ENCODE assay signal across 8 cellular contexts in genomic region chr4:38529189-38530115, GRCh38.
DNase-seq lines count a peak whose midpoint lies in the region; ATAC-seq and TF ChIP-seq lines count a peak whose summit lies in the region.

No MANE protein-coding gene starts in this region.

- no peak overlapping the region for H2AK5ac ChIP-seq in trophoblast cell (ENCODE audit: low read length)

- H2BK12ac ChIP-seq in trophoblast cell (ENCODE audit: low read length) = no peak overlapping the region

- no peaks in the 10 kb centered on the region for H3K36me3 Mint-ChIP-seq in CD4-positive, alpha-beta T cell (ENCODE audit: low read depth)
- no peaks in the 10 kb centered on the region for H3K36me3 Mint-ChIP-seq in activated B cell treated with CpG ODN at 0.5 μM for 24 hours (ENCODE audit: low read depth)
- no peaks in the 10 kb centered on the region for H3K36me3 Mint-ChIP-seq in endodermal cell (ENCODE audit: low read depth)

- H3K79me2 ChIP-seq in trophoblast cell (ENCODE audit: control insufficient read depth, insufficient read depth, low read length, poor library complexity) = no peaks in the 10 kb centered on the region

- peaks cover 51% of the 10 kb centered on the region for H3K4me1 Mint-ChIP-seq in CD4-positive, alpha-beta T cell (ENCODE audit: low read depth)
- H3K4me1 Mint-ChIP-seq in activated B cell treated with CpG ODN at 0.5 μM for 24 hours (peaks cover 13% of the 10 kb centered on the region), endodermal cell (no peaks in the 10 kb centered on the region)

- H3K4me1 ChIP-seq in endodermal cell (ENCODE audit: control insufficient read depth, insufficient read depth, low read length) = no peaks in the 10 kb centered on the region
- H3K4me1 ChIP-seq in trophoblast cell (ENCODE audit: control insufficient read depth in 1 of 2, insufficient read depth in 2 of 2, low read length in 2 of 2) = no peaks in the 10 kb centered on the region
- H3K4me1 ChIP-seq in foreskin keratinocyte = peaks cover under 1% of the 10 kb centered on the region

- H3K4me3 Mint-ChIP-seq in CD4-positive, alpha-beta T cell = peak overlapping the region; percentile 72
- H3K4me3 Mint-ChIP-seq in activated B cell treated with CpG ODN at 0.5 μM for 24 hours = peak overlapping the region; percentile 2
- H3K4me3 Mint-ChIP-seq in endodermal cell = no peak overlapping the region

- peak; percentile 88 for ATAC-seq in CD4-positive, alpha-beta T cell (ENCODE audit: poor library complexity)
- ATAC-seq in GM19395 (IDR thresholded peaks at IDR 0.05; ENCODE audit: unreplicated experiment) (peak; percentile 78), activated B cell treated with CpG ODN at 0.5 μM for 24 hours (ENCODE audit: low read depth) (peak; percentile 75), foreskin keratinocyte (no peak)

- H4K91ac ChIP-seq in trophoblast cell (ENCODE audit: low read depth, low read length) = no peak overlapping the region

- 93% methylated on average over 11 to 15 of the region's 15 CpGs for WGBS in endodermal cell (ENCODE audit: insufficient coverage in 1 of 2, insufficient read length in 1 of 2), 2 experiments
- no CpG with 5 or more reads among the region's 15 CpGs for WGBS in trophoblast cell (ENCODE audit: extremely low coverage, insufficient coverage, insufficient read length)

- H3K4ac ChIP-seq in trophoblast cell (ENCODE audit: low read depth, low read length) = no peak overlapping the region

- H3K14ac ChIP-seq in trophoblast cell (ENCODE audit: low read length) = no peak overlapping the region

- H3K9ac ChIP-seq in endodermal cell (ENCODE audit: extremely low read depth, low read length, poor library complexity, severe bottlenecking) (no peak overlapping the region), trophoblast cell (ENCODE audit: low read length) (no peak overlapping the region)

- TF ChIP-seq CTCF in CD4-positive, alpha-beta T cell (IDR thresholded peaks at IDR 0.05) = no peak
- TF ChIP-seq CTCF in activated B cell treated with CpG ODN at 0.5 μM for 24 hours (IDR thresholded peaks at IDR 0.05) (no peak), endodermal cell (conservative IDR thresholded peaks at IDR 0.05) (no peak), foreskin keratinocyte (conservative IDR thresholded peaks at IDR 0.05) (no peak), brain microvascular endothelial cell (IDR thresholded peaks at IDR 0.05; ENCODE audit: low read depth, low read length, missing control alignments) (no peak)

- POLR2A ChIA-PET in CD4-positive, alpha-beta T cell (lab: Charles Lee) = interaction anchor here (0.6 to 2.7 kb wide), 10 partner anchors 10 to 307 kb away, joined by 3 to 20 read pairs (median 3); no protein-coding TSS in a partner anchor
- POLR2A ChIA-PET in activated B cell treated with CpG ODN at 0.5 μM for 24 hours (lab: Charles Lee) = no interaction called here

- no peak overlapping the region for H3K27ac ChIP-seq in CD4-positive, alpha-beta T cell (ENCODE audit: low read depth, low read length)
- H3K27ac ChIP-seq in endodermal cell (ENCODE audit: low read depth, low read length) (no peak overlapping the region), trophoblast cell (ENCODE audit: low read depth, low read length) (no peak overlapping the region), foreskin keratinocyte (no peak overlapping the region), brain microvascular endothelial cell (no peak overlapping the region)

- H3K27me3 ChIP-seq in CD4-positive, alpha-beta T cell (ENCODE audit: control insufficient read depth, insufficient read depth, low read length) = no peaks in the 10 kb centered on the region
- H3K27me3 ChIP-seq in endodermal cell (ENCODE audit: control insufficient read depth, insufficient read depth, low read length, poor library complexity, severe bottlenecking) (no peaks in the 10 kb centered on the region), trophoblast cell (ENCODE audit: insufficient read depth, low read length) (no peaks in the 10 kb centered on the region), foreskin keratinocyte (no peaks in the 10 kb centered on the region), brain microvascular endothelial cell (replicated peaks) (no peaks in the 10 kb centered on the region)

- H3K27ac Mint-ChIP-seq in CD4-positive, alpha-beta T cell = peak overlapping the region; percentile 78
- peak overlapping the region; percentile 66 for H3K27ac Mint-ChIP-seq in activated B cell treated with CpG ODN at 0.5 μM for 24 hours
- H3K27ac Mint-ChIP-seq in endodermal cell = no peak overlapping the region

- DNase-seq in CD4-positive, alpha-beta T cell = peak in 9 of 10 experiments; percentile 12 to 41 (median 23)
- peak; percentile 21 for DNase-seq in activated B cell treated with CpG ODN at 0.5 μM for 24 hours
- peak; percentile 49 for DNase-seq in endodermal cell
- DNase-seq in trophoblast cell = peak; percentile 93
- no peak for DNase-seq in foreskin keratinocyte
- no peak for DNase-seq in brain microvascular endothelial cell

- CTCF ChIA-PET in CD4-positive, alpha-beta T cell (lab: Charles Lee) = interaction anchor here (1.0 kb wide), 2 partner anchors 14 to 350 kb away, joined by 3 read pairs; no protein-coding TSS in a partner anchor
- CTCF ChIA-PET in activated B cell treated with CpG ODN at 0.5 μM for 24 hours (lab: Charles Lee) = no interaction called here

- TF ChIP-seq RAD21 in Ishikawa (IDR thresholded peaks at IDR 0.05; ENCODE audit: low read depth) = no peak

- H3K9me3 Mint-ChIP-seq in CD4-positive, alpha-beta T cell = no peaks in the 10 kb centered on the region
- no peaks in the 10 kb centered on the region for H3K9me3 Mint-ChIP-seq in activated B cell treated with CpG ODN at 0.5 μM for 24 hours
- H3K9me3 Mint-ChIP-seq in endodermal cell = no peaks in the 10 kb centered on the region

- in situ Hi-C loops in brain microvascular endothelial cell (cut with HindIII; ENCODE audit: low pct_ligation_motif_present, low sequenced_read_pairs) = no loop called here

- peak overlapping the region; percentile 3 for H4K8ac ChIP-seq in trophoblast cell (ENCODE audit: low read depth, low read length)

- no peaks in the 10 kb centered on the region for H3K27me3 Mint-ChIP-seq in CD4-positive, alpha-beta T cell
- peaks cover 2% of the 10 kb centered on the region for H3K27me3 Mint-ChIP-seq in activated B cell treated with CpG ODN at 0.5 μM for 24 hours
- H3K27me3 Mint-ChIP-seq in endodermal cell (ENCODE audit: insufficient read depth) = no peaks in the 10 kb centered on the region

- no peaks in the 10 kb centered on the region for H3K79me1 ChIP-seq in trophoblast cell (ENCODE audit: low read length)

- no peaks in the 10 kb centered on the region for H3K9me3 ChIP-seq in CD4-positive, alpha-beta T cell (ENCODE audit: control insufficient read depth, low read length)
- H3K9me3 ChIP-seq in endodermal cell (ENCODE audit: control insufficient read depth, low read length) = no peaks in the 10 kb centered on the region
- no peaks in the 10 kb centered on the region for H3K9me3 ChIP-seq in trophoblast cell (ENCODE audit: insufficient read depth, low read depth, low read length)

- H2BK5ac ChIP-seq in trophoblast cell (ENCODE audit: low read depth, low read length, poor library complexity) = no peak overlapping the region

- no peak overlapping the region for H2AFZ ChIP-seq in trophoblast cell (ENCODE audit: insufficient read depth, low read length, poor library complexity)

- no peaks in the 10 kb centered on the region for H3K36me3 ChIP-seq in endodermal cell (ENCODE audit: control insufficient read depth, insufficient read depth, low read length)
- no peaks in the 10 kb centered on the region for H3K36me3 ChIP-seq in trophoblast cell (ENCODE audit: control insufficient read depth in 1 of 2, insufficient read depth in 2 of 2, low read length in 2 of 2)
- no peaks in the 10 kb centered on the region for H3K36me3 ChIP-seq in brain microvascular endothelial cell (replicated peaks)

- TF ChIP-seq EP300 in Ishikawa (IDR thresholded peaks at IDR 0.05; ENCODE audit: borderline replicate concordance) = no peak

- H3K4me3 ChIP-seq in endodermal cell (ENCODE audit: low read length) (no peak overlapping the region), trophoblast cell (ENCODE audit: low read depth, low read length) (no peak overlapping the region), brain microvascular endothelial cell (ENCODE audit: low read depth, low read length) (no peak overlapping the region)

- H3K4me2 ChIP-seq in trophoblast cell (ENCODE audit: low read length) = no peak overlapping the region

- intact Hi-C loops in CD4-positive, alpha-beta T cell (cut with DNase I, micrococcal nuclease) = loop anchor here in 1 of 2 experiments (1.0 kb wide), 1 partner anchor 29 kb away; no protein-coding TSS in a partner anchor
- intact Hi-C loops in activated B cell treated with CpG ODN at 0.5 μM for 24 hours (cut with micrococcal nuclease) = no loop called here

- no peak overlapping the region for H4K12ac ChIP-seq in trophoblast cell (ENCODE audit: low read depth, low read length)

- no peak overlapping the region for H3K23ac ChIP-seq in trophoblast cell (ENCODE audit: low read length)

- no peak overlapping the region for H3K18ac ChIP-seq in trophoblast cell (ENCODE audit: low read length)

- no peak overlapping the region for H2BK120ac ChIP-seq in trophoblast cell (ENCODE audit: insufficient read depth, low read length, poor library complexity)

TF ChIP-seq in Ishikawa, 13 proteins besides CTCF, POLR2A, EP300 and RAD21 (continues in another document):
- TF ChIP-seq CEBPB (IDR thresholded peaks at IDR 0.05) (no peak), TAF1 (IDR thresholded peaks at IDR 0.05; ENCODE audit: low read depth) (no peak), ZBTB7A (IDR thresholded peaks at IDR 0.05; ENCODE audit: low read depth) (no peak), TEAD4 (IDR thresholded peaks at IDR 0.05) (0 out of 2 replicates have a peak, but pooled peaks have one; percentile 23), NFIC (IDR thresholded peaks at IDR 0.05) (no peak), CREB1 (IDR thresholded peaks at IDR 0.05; ENCODE audit: low read depth) (no peak), TCF12 (IDR thresholded peaks at IDR 0.05; ENCODE audit: low read depth) (no peak), FOXM1 (IDR thresholded peaks at IDR 0.05; ENCODE audit: borderline replicate concordance, low read depth) (no peak)

Comparison
In these comparisons a context has a peak if more than half of its experiments do, and no peak if none do; other contexts are left out.
1. DNase-seq: peak in CD4-positive, alpha-beta T cell (9 of 10), activated B cell treated with CpG ODN at 0.5 μM for 24 hours (single experiment), endodermal cell (single experiment) and trophoblast cell (2 of 2); none in foreskin keratinocyte (0 of 2) and brain microvascular endothelial cell (single experiment).